Comparison of ENCODE assay signal across 1 cellular context in the genomic region with DNA sequence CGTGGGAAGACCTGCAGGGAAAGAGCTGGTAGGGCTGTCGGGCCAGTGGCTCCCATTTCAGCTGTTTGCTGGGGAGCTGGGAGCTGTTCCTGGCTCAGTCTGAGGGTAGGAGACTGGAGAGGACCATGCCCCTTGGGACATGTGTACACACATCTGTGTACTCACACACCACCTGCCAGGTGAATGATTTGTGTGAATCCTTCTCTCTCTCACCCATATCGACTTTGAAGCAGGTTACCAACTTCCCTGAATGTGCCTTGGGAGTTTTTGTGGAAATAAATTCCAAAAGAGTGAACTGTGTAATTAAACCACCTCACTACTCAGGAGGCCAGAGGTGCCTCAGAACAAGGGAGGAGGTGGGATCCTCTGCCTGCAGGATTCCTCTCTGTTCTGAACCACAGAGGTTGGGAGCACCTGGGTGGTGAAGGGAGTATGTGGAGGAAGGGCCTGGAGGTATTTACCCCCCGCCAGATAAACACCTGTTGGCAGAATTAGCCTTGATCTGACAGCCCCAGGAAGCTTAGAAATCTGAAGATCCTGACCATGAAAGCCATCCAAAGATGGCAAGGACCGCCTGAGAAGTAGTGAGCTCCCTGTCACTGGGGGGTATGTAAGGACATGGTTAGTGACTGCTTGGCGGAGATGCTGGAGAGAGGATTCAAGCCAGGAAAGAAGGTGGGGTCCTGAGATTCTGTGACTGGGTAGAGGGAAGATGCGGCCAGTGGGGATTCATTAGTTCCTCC.
A peak's percentile ranks its signal among the peaks of the same experiment; 100 is the strongest.
TF ChIP-seq lines count a peak whose summit lies in the region.

No MANE protein-coding gene starts in this region.

TF ChIP-seq in A549, 52 proteins besides CTCF, POLR2A, EP300 and RAD21 (continued from another document):
- TF ChIP-seq, protein P1, sequence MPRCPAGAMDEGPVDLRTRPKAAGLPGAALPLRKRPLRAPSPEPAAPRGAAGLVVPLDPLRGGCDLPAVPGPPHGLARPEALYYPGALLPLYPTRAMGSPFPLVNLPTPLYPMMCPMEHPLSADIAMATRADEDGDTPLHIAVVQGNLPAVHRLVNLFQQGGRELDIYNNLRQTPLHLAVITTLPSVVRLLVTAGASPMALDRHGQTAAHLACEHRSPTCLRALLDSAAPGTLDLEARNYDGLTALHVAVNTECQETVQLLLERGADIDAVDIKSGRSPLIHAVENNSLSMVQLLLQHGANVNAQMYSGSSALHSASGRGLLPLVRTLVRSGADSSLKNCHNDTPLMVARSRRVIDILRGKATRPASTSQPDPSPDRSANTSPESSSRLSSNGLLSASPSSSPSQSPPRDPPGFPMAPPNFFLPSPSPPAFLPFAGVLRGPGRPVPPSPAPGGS (IDR thresholded peaks at IDR 0.05), result no peak
- no peak for TF ChIP-seq FOSB (CRISPR knock-in tag; IDR thresholded peaks at IDR 0.05)
- peak; percentile 92; the same call in 1 of the 2 replicates for TF ChIP-seq RCOR1 (IDR thresholded peaks at IDR 0.05; ENCODE audit: low read depth, low read length)
- no peak for TF ChIP-seq HOXB13 (CRISPR knock-in tag; IDR thresholded peaks at IDR 0.05; ENCODE audit: low read depth)
- TF ChIP-seq, protein P2, sequence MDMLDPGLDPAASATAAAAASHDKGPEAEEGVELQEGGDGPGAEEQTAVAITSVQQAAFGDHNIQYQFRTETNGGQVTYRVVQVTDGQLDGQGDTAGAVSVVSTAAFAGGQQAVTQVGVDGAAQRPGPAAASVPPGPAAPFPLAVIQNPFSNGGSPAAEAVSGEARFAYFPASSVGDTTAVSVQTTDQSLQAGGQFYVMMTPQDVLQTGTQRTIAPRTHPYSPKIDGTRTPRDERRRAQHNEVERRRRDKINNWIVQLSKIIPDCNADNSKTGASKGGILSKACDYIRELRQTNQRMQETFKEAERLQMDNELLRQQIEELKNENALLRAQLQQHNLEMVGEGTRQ (IDR thresholded peaks at IDR 0.05), result no peak; the same call in 1 of the 2 replicates
- TF ChIP-seq RFX5 (IDR thresholded peaks at IDR 0.05), result no peak
- TF ChIP-seq, protein P3, sequence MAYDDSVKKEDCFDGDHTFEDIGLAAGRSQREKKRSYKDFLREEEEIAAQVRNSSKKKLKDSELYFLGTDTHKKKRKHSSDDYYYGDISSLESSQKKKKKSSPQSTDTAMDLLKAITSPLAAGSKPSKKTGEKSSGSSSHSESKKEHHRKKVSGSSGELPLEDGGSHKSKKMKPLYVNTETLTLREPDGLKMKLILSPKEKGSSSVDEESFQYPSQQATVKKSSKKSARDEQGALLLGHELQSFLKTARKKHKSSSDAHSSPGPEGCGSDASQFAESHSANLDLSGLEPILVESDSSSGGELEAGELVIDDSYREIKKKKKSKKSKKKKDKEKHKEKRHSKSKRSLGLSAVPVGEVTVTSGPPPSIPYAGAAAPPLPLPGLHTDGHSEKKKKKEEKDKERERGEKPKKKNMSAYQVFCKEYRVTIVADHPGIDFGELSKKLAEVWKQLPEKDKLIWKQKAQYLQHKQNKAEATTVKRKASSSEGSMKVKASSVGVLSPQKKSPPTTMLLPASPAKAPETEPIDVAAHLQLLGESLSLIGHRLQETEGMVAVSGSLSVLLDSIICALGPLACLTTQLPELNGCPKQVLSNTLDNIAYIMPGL (CRISPR knock-in tag; IDR thresholded peaks at IDR 0.05; ENCODE audit: borderline replicate concordance), result no peak; the same call in 1 of the 2 replicates
- TF ChIP-seq, protein P4, sequence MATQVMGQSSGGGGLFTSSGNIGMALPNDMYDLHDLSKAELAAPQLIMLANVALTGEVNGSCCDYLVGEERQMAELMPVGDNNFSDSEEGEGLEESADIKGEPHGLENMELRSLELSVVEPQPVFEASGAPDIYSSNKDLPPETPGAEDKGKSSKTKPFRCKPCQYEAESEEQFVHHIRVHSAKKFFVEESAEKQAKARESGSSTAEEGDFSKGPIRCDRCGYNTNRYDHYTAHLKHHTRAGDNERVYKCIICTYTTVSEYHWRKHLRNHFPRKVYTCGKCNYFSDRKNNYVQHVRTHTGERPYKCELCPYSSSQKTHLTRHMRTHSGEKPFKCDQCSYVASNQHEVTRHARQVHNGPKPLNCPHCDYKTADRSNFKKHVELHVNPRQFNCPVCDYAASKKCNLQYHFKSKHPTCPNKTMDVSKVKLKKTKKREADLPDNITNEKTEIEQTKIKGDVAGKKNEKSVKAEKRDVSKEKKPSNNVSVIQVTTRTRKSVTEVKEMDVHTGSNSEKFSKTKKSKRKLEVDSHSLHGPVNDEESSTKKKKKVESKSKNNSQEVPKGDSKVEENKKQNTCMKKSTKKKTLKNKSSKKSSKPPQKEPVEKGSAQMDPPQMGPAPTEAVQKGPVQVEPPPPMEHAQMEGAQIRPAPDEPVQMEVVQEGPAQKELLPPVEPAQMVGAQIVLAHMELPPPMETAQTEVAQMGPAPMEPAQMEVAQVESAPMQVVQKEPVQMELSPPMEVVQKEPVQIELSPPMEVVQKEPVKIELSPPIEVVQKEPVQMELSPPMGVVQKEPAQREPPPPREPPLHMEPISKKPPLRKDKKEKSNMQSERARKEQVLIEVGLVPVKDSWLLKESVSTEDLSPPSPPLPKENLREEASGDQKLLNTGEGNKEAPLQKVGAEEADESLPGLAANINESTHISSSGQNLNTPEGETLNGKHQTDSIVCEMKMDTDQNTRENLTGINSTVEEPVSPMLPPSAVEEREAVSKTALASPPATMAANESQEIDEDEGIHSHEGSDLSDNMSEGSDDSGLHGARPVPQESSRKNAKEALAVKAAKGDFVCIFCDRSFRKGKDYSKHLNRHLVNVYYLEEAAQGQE (IDR thresholded peaks at IDR 0.05), result no peak
- TF ChIP-seq NR3C1 (IDR thresholded peaks at IDR 0.05), result no peak
- TF ChIP-seq, protein P5, sequence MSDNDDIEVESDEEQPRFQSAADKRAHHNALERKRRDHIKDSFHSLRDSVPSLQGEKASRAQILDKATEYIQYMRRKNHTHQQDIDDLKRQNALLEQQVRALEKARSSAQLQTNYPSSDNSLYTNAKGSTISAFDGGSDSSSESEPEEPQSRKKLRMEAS (IDR thresholded peaks at IDR 0.05), result peak; percentile 32
- TF ChIP-seq CHD2 (IDR thresholded peaks at IDR 0.05; ENCODE audit: low read length, partially characterized antibody), result peak; percentile 21
- no peak; the same call in 1 of the 2 replicates for TF ChIP-seq GATA3 (IDR thresholded peaks at IDR 0.05; ENCODE audit: borderline replicate concordance)
- TF ChIP-seq ZC3H11A (IDR thresholded peaks at IDR 0.05), result no peak
- no peak for TF ChIP-seq PHF8 (IDR thresholded peaks at IDR 0.05; ENCODE audit: borderline replicate concordance, low read depth)
- TF ChIP-seq, protein P6, sequence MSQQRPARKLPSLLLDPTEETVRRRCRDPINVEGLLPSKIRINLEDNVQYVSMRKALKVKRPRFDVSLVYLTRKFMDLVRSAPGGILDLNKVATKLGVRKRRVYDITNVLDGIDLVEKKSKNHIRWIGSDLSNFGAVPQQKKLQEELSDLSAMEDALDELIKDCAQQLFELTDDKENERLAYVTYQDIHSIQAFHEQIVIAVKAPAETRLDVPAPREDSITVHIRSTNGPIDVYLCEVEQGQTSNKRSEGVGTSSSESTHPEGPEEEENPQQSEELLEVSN (IDR thresholded peaks at IDR 0.05; ENCODE audit: borderline replicate concordance, low read depth), result no peak
- no peak for TF ChIP-seq RARB (CRISPR knock-in tag; IDR thresholded peaks at IDR 0.05)
- peak; percentile 33; the same call in 1 of the 2 replicates for TF ChIP-seq HOXB5 (CRISPR knock-in tag; IDR thresholded peaks at IDR 0.05)
- no peak for TF ChIP-seq POLR2AphosphoS2 (conservative IDR thresholded peaks at IDR 0.05; ENCODE audit: low read length)
- no peak for TF ChIP-seq EHMT2 (IDR thresholded peaks at IDR 0.05; ENCODE audit: low read depth)
- TF ChIP-seq, protein P7, sequence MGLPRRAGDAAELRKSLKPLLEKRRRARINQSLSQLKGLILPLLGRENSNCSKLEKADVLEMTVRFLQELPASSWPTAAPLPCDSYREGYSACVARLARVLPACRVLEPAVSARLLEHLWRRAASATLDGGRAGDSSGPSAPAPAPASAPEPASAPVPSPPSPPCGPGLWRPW (IDR thresholded peaks at IDR 0.05), result no peak
- no peak; a peak in 1 of 5 replicates for TF ChIP-seq JUN (IDR thresholded peaks at IDR 0.05)
- no peak for TF ChIP-seq BHLHE40 (IDR thresholded peaks at IDR 0.05; ENCODE audit: low read depth, low read length)
- no peak for TF ChIP-seq MYC (IDR thresholded peaks at IDR 0.05; ENCODE audit: borderline replicate concordance, low read length)
- TF ChIP-seq KDM5A (IDR thresholded peaks at IDR 0.05), result no peak
- TF ChIP-seq CBX2 (IDR thresholded peaks at IDR 0.05; ENCODE audit: borderline replicate concordance, low read depth), result no peak
- no peak for TF ChIP-seq NPAS2 (CRISPR knock-in tag; IDR thresholded peaks at IDR 0.05; ENCODE audit: borderline replicate concordance)
- TF ChIP-seq FOXS1 (CRISPR knock-in tag; IDR thresholded peaks at IDR 0.05), result no peak
- no peak for TF ChIP-seq HOXA7 (CRISPR knock-in tag; IDR thresholded peaks at IDR 0.05)
- TF ChIP-seq, protein P8, sequence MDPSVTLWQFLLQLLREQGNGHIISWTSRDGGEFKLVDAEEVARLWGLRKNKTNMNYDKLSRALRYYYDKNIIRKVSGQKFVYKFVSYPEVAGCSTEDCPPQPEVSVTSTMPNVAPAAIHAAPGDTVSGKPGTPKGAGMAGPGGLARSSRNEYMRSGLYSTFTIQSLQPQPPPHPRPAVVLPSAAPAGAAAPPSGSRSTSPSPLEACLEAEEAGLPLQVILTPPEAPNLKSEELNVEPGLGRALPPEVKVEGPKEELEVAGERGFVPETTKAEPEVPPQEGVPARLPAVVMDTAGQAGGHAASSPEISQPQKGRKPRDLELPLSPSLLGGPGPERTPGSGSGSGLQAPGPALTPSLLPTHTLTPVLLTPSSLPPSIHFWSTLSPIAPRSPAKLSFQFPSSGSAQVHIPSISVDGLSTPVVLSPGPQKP (IDR thresholded peaks at IDR 0.05; ENCODE audit: low read depth, low read length), result no peak
- no peak for TF ChIP-seq ESRRA (IDR thresholded peaks at IDR 0.05; ENCODE audit: borderline replicate concordance, low read length)
- no peak for TF ChIP-seq MAFK (IDR thresholded peaks at IDR 0.05; ENCODE audit: partially characterized antibody)
- TF ChIP-seq EHF (CRISPR knock-in tag; IDR thresholded peaks at IDR 0.05), result no peak
- no peak for TF ChIP-seq SMC3 (IDR thresholded peaks at IDR 0.05)
- TF ChIP-seq JUNB (IDR thresholded peaks at IDR 0.05), result no peak
- no peak for TF ChIP-seq HEYL (CRISPR knock-in tag; IDR thresholded peaks at IDR 0.05)
- TF ChIP-seq FOSL2 (IDR thresholded peaks at IDR 0.05), result no peak
- no peak for TF ChIP-seq FOSL2 (CRISPR knock-in tag; IDR thresholded peaks at IDR 0.05)
TF ChIP-seq in A549: peak in this region for 9.
